Comparison of ENCODE assay signal across 9 cellular contexts in the genomic region with DNA sequence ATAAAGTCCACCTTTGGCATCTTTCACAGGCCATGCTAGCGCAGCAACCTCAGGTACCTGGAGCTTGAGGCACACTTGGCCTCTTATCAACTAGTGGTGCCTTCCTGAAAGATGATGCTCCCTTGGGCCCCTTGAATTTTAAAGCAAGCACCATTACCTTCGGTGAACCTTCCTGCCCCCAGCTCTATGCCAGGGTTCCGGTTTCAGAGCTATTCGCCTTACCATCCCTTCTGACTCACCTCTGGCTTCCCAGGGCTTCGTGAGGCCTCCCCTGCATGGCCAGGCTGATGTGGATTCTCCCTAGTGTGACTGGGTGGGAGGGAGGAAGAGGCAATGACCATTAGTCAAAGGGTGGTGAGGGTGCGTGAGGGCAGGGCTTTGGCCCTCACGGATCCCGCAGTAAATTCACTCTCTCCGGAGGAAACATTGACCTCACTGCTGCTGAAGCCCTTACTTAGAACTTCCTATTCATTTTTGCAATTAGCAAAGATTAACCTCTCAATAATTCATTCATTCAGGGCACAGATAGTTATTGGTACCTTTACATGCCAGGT. TPM values are rescaled to one million over a fixed set of nuclear protein-coding genes. Genes with fewer than 3 reads are reported as not detected.
DNase-seq lines count a peak whose midpoint lies in the region; ATAC-seq, FAIRE-seq and TF ChIP-seq lines count a peak whose summit lies in the region.
"Had no signal": no experiment of that assay in that cellular context is flagged by ENCODE, and none has a peak within 500 bp of the region (broad histone marks: within the 10 kb centered on the region; RNA-seq: fewer than 3 reads in every experiment).

No MANE protein-coding gene starts in this region.

- ATAC-seq in HG03378 (IDR thresholded peaks at IDR 0.05; ENCODE audit: unreplicated experiment) = no peak

- DNase-seq in LHCN-M2 (ENCODE audit: low read depth) (peak; percentile 79), amniotic epithelial cell (ENCODE audit: low read depth) (peak; percentile 89), keratinocyte (ENCODE audit: low read depth, low spot score) (no peak), thyroid gland (no peak), superior temporal gyrus (ENCODE audit: extremely low spot score) (no peak), hepatic stellate cell (ENCODE audit: low spot score) (no peak)
- DNase-seq: activated naive CD4-positive, alpha-beta T cell treated with anti-CD3 and anti-CD28 coated beads, Interleukin-2, amount 50 U/mL, for 16 hours; SIG-M5 had no signal

- H3K4me3 ChIP-seq in keratinocyte (ENCODE audit: control insufficient read depth in 2 of 3, extremely low read depth in 1 of 3, insufficient read depth in 2 of 3, low read depth in 1 of 3, low read length in 3 of 3) = no peak overlapping the region
- no peak overlapping the region for H3K4me3 ChIP-seq in thyroid gland (replicated peaks in 1 of 3)

- no peak for TF ChIP-seq CTCF in keratinocyte (optimal IDR thresholded peaks at IDR 0.05 in 1 of 3, IDR thresholded peaks at IDR 0.05 in 1 of 3, conservative IDR thresholded peaks at IDR 0.05 in 1 of 3; ENCODE audit: extremely low read depth in 1 of 3, insufficient read depth in 2 of 3, low read length in 3 of 3)
- TF ChIP-seq CTCF in thyroid gland (IDR thresholded peaks at IDR 0.05) = no peak

- no peaks in the 10 kb centered on the region for H3K36me3 ChIP-seq in keratinocyte (ENCODE audit: control insufficient read depth in 2 of 2, extremely low read depth in 1 of 2, insufficient read depth in 2 of 2, low read length in 2 of 2)
- no peaks in the 10 kb centered on the region for H3K36me3 ChIP-seq in thyroid gland

- no peaks in the 10 kb centered on the region for H3K79me2 ChIP-seq in keratinocyte (ENCODE audit: control insufficient read depth, insufficient read depth, low read length)

- H3K4me2 ChIP-seq in keratinocyte (ENCODE audit: control insufficient read depth, extremely low read depth, insufficient read depth, low read depth, low read length) = peak overlapping the region; percentile 65

- 94% methylated on average over 9 of the region's 9 CpGs for WGBS in thyroid gland, 2 donors

- H3K27me3 ChIP-seq in keratinocyte (ENCODE audit: control insufficient read depth, extremely low read depth, insufficient read depth, low read length) = no peaks in the 10 kb centered on the region
- no peaks in the 10 kb centered on the region for H3K27me3 ChIP-seq in thyroid gland

- FAIRE-seq in keratinocyte (lab: Jason Lieb, UNC) = peak; percentile 43

- peak overlapping the region; percentile 95 for H3K27ac ChIP-seq in keratinocyte (ENCODE audit: control insufficient read depth, insufficient read depth, low read length)
- H3K27ac ChIP-seq in thyroid gland = peak overlapping the region; percentile 80 to 85 (median 82)

- no peaks in the 10 kb centered on the region for H3K9me1 ChIP-seq in keratinocyte (ENCODE audit: control insufficient read depth, extremely low read depth, insufficient read depth, low read length)

- H3K9me3 ChIP-seq in keratinocyte (ENCODE audit: control insufficient read depth, low read depth, low read length) (no peaks in the 10 kb centered on the region), thyroid gland (no peaks in the 10 kb centered on the region)

- H2AFZ ChIP-seq in keratinocyte (ENCODE audit: control insufficient read depth, low read length) = no peak overlapping the region

- H3K4me1 ChIP-seq in keratinocyte (ENCODE audit: control insufficient read depth, extremely low read depth, insufficient read depth, low read length) = peaks cover 38% of the 10 kb centered on the region
- peaks cover 9 to 14% of the 10 kb centered on the region in 2 donors for H3K4me1 ChIP-seq in thyroid gland

- intact Hi-C loops in thyroid gland (cut with DNase I) = no loop called here

- H3K9ac ChIP-seq in keratinocyte (ENCODE audit: control insufficient read depth, extremely low read depth, insufficient read depth, low read length) = peak overlapping the region; percentile 77

- TF ChIP-seq POLR2A in thyroid gland (IDR thresholded peaks at IDR 0.05) = no peak

- dilution Hi-C loops in keratinocyte (cut with MboI; ENCODE audit: extremely low pct_ligation_motif_present, low sequenced_read_pairs) = no loop called here

- no peaks in the 10 kb centered on the region for H4K20me1 ChIP-seq in keratinocyte (ENCODE audit: control insufficient read depth, extremely low read depth, insufficient read depth, low read length)

RNA-seq across cellular contexts. Expression of a gene that starts 16.3 kb away (rescaled TPM):
- total RNA-seq in LHCN-M2 (2014; rRNA removed) (19.8 and 21.0 TPM in 2 replicates), thyroid gland (10 to 100 TPM; 13.1 to 28.5 (median 20.2) TPM)
- 32.6 TPM for polyA plus RNA-seq in LHCN-M2 (2012)
- polyA plus RNA-seq in keratinocyte = 73.9 to 95.7 TPM (median 74.3 TPM) in 3 replicates
- polyA plus RNA-seq in keratinocyte (2011; ENCODE audit: low read depth) = 84.5 TPM
- 52.6 and 66.7 TPM in 2 replicates for polyA plus RNA-seq in keratinocyte (2011; cell fraction: cytosol; rRNA removed)
- 296 and 339 TPM in 2 replicates for polyA plus RNA-seq in keratinocyte (2011; cell fraction: nucleus; rRNA removed)
- 87.7 and 181 TPM in 2 replicates for polyA plus RNA-seq in keratinocyte (2012; ENCODE audit: low replicate concordance)
- 73.6 to 138 TPM (median 96.1 TPM) in 3 replicates for polyA minus RNA-seq in keratinocyte
- 67.1 TPM for polyA minus RNA-seq in keratinocyte (2011; cell fraction: cytosol; rRNA and poly(A)+ RNA removed)
- 131 and 207 TPM in 2 replicates for polyA minus RNA-seq in keratinocyte (2011; cell fraction: nucleus; rRNA and poly(A)+ RNA removed)

Comparison
In these comparisons a context has a peak if more than half of its experiments do, and no peak if none do; other contexts are left out.
1. DNase-seq: peak in LHCN-M2 (single experiment) and amniotic epithelial cell (single experiment); none in keratinocyte (single experiment), thyroid gland (0 of 2), superior temporal gyrus (single experiment) and hepatic stellate cell (single experiment).